ENCODE assay signal across 25 cellular contexts in the genomic region with DNA sequence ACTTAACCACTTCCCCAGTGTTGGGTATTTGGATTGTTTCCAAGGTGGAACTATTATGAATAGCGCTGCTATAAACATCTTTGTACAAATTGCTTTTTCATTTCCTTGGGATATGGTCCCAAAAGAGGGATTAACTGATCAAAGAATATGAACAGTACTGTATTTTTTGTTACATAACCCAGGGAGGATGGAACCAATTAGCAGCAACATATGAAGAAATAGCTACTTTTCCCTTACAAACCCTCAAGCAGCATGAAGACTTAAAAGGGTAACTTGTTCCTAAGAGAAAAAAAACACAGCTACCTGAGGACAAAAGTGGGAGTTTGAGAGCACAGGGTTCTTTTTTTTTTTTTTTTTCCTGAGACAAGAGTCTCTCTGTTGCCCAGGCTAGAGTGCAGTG. TPM values are rescaled to one million over a fixed set of nuclear protein-coding genes. Genes with fewer than 3 reads are reported as not detected.
A peak's percentile ranks its signal among the peaks of the same experiment; 100 is the strongest.
DNase-seq lines count a peak whose midpoint lies in the region; FAIRE-seq and TF ChIP-seq lines count a peak whose summit lies in the region.
"Had no signal": no experiment of that assay in that cellular context is flagged by ENCODE, and none has a peak within 500 bp of the region (broad histone marks: within the 10 kb centered on the region; RNA-seq: fewer than 3 reads in every experiment).

No MANE protein-coding gene starts in this region.

- no peak for TF ChIP-seq EP300 in H1 (IDR thresholded peaks at IDR 0.05; ENCODE audit: borderline replicate concordance in 1 of 2, low read depth in 2 of 2, low read length in 2 of 2)

- DNase-seq in AG10803 (ENCODE audit: low read depth) (peak; percentile 12), Kasumi-1 (lab: John Stamatoyannopoulos, UW) (peak; percentile 22 to 36), H1 (ENCODE audit: low read depth in 1 of 2, low spot score in 2 of 2) (no peak), fibroblast of peridontal ligament (ENCODE audit: extremely low read depth) (peak; percentile 13), GDM1 (lab: John Stamatoyannopoulos, UW) (no peak), nucleus accumbens (lab: John Stamatoyannopoulos, UW) (no peak), NCI-H446 (lab: John Stamatoyannopoulos, UW) (no peak)
- DNase-seq: BE2C; C1 segment of cervical spinal cord; CD4-positive, alpha-beta memory T cell; CD4-positive, CD25-positive, alpha-beta regulatory T cell; CD8-positive, alpha-beta memory T cell; DMS79 treated with DMSO at 0.1 percent for 48 hours had no signal

- H2BK20ac ChIP-seq in H1 (ENCODE audit: low read length), result no peak overlapping the region

- no peak for TF ChIP-seq POLR2A in H1 (IDR thresholded peaks at IDR 0.05; ENCODE audit: control extremely low read depth in 1 of 2, low read depth in 2 of 2, low read length in 2 of 2)

- H2BK15ac ChIP-seq in H1 (ENCODE audit: low read length), result no peak overlapping the region

- peaks cover 0 to 6% (median 3%) of the 10 kb centered on the region in 4 experiments; a peak in 4 of 7 replicates for H3K4me1 ChIP-seq in H1 (replicated peaks in 1 of 4; ENCODE audit: control insufficient read depth in 3 of 4, insufficient read depth in 4 of 4, low read length in 3 of 4)

- H3K4me2 ChIP-seq in H1 (ENCODE audit: insufficient read depth in 1 of 2, low read depth in 2 of 2, low read length in 2 of 2), result no peak overlapping the region
- H3K4me2 ChIP-seq: A549, BLaER1 had no signal

- H2BK5ac ChIP-seq in H1 (ENCODE audit: low read depth, low read length), result no peak overlapping the region

- H3K14ac ChIP-seq in H1 (ENCODE audit: insufficient read length), result no peak overlapping the region

- H3K4me3 ChIP-seq in AG10803 (ENCODE audit: low read length) (no peak overlapping the region), H1 (ENCODE audit: extremely low read depth in 1 of 4, insufficient read depth in 2 of 4, low read depth in 3 of 4, low read length in 4 of 4) (no peak overlapping the region)
- H3K4me3 ChIP-seq: A549, BLaER1, GM12878 had no signal

- no peak overlapping the region for H4K8ac ChIP-seq in H1 (ENCODE audit: extremely low read depth, insufficient read depth, low read length)

- H4K20me1 ChIP-seq in H1 (replicated peaks in 1 of 2; ENCODE audit: control insufficient read depth in 1 of 2, insufficient read depth in 2 of 2, low read length in 2 of 2), result peaks cover 3 to 8% of the 10 kb centered on the region in 2 experiments

- H3K4ac ChIP-seq in H1 (replicated peaks; ENCODE audit: insufficient read length, low read depth, low read length), result no peak overlapping the region

- H3K23ac ChIP-seq in H1 (ENCODE audit: insufficient read length), result no peak overlapping the region

- CTCF ChIA-PET in H1 (lab: Charles Lee; ENCODE audit: partially characterized antibody), result interaction anchor here (1.0 to 5.1 kb wide), 4 partner anchors 22 to 68 kb away, joined by 3 to 36 read pairs (median 3); no protein-coding TSS in a partner anchor

- TF ChIP-seq RAD21 in H1 (IDR thresholded peaks at IDR 0.05 in 1 of 2, conservative IDR thresholded peaks at IDR 0.05 in 1 of 2; ENCODE audit: low read depth in 2 of 2, low read length in 2 of 2), result no peak

- H3K9me3 ChIP-seq in H1 (ENCODE audit: insufficient read depth in 2 of 2, low read depth in 1 of 2, low read length in 1 of 2), result no peaks in the 10 kb centered on the region
- H3K9me3 ChIP-seq: A549, BE2C, BLaER1, Caco-2 had no signal

- H3K36me3 ChIP-seq in H1 (ENCODE audit: control insufficient read depth in 2 of 4, insufficient read depth in 4 of 4, low read length in 3 of 4), result no peaks in the 10 kb centered on the region
- H3K36me3 ChIP-seq: BE2C, BLaER1 had no signal

- H2BK120ac ChIP-seq in H1 (replicated peaks; ENCODE audit: low read depth, low read length), result no peak overlapping the region

- no peak overlapping the region for H4K91ac ChIP-seq in H1 (replicated peaks; ENCODE audit: insufficient read length, low read length)

- no peak overlapping the region for H3K9ac ChIP-seq in H1 (replicated peaks in 1 of 4; ENCODE audit: extremely low read depth in 1 of 4, low read depth in 3 of 4, low read length in 3 of 4)
- H3K9ac ChIP-seq: BLaER1 had no signal

- no peaks in the 10 kb centered on the region for H3K79me2 ChIP-seq in H1 (ENCODE audit: control insufficient read depth in 1 of 2, insufficient read depth in 2 of 2, low read length in 2 of 2)

- H3K56ac ChIP-seq in H1 (replicated peaks; ENCODE audit: insufficient read length, low read depth, low read length), result no peak overlapping the region

- H3K27me3 ChIP-seq in H1 (replicated peaks in 1 of 4; ENCODE audit: control insufficient read depth in 3 of 4, extremely low read depth in 1 of 4, insufficient read depth in 3 of 4, low read length in 3 of 4), result peaks cover 45 to 56% (median 52%) of the 10 kb centered on the region in 4 experiments
- H3K27me3 ChIP-seq: BE2C had no signal

- no peak for FAIRE-seq in H1 (lab: Jason Lieb, UNC)
- FAIRE-seq: A549, D721Med, G401.6, GM12878, GM12892, GM18507 had no signal

- no peak overlapping the region for H4K5ac ChIP-seq in H1 (ENCODE audit: insufficient read length, low read depth, low read length)

- no peak overlapping the region for H2AFZ ChIP-seq in H1 (ENCODE audit: low read length)

- no peak overlapping the region for H2AK5ac ChIP-seq in H1 (ENCODE audit: low read depth, low read length)

- H2BK12ac ChIP-seq in H1 (ENCODE audit: low read depth, low read length), result no peak overlapping the region

- H3K27ac ChIP-seq in H1 (ENCODE audit: low read depth, low read length), result no peak overlapping the region
- H3K27ac ChIP-seq: 22Rv1, A549, BLaER1 had no signal

- H3K18ac ChIP-seq in H1 (ENCODE audit: extremely low read depth, low read length), result no peak overlapping the region

- TF ChIP-seq CTCF in AG10803 (conservative IDR thresholded peaks at IDR 0.05; ENCODE audit: low read length) (no peak), H1 (IDR thresholded peaks at IDR 0.05; ENCODE audit: control extremely low read depth in 1 of 3, insufficient read depth in 1 of 3, low read depth in 1 of 3, low read length in 3 of 3) (no peak)

- H3K79me1 ChIP-seq in H1 (ENCODE audit: low read depth, low read length), result no peaks in the 10 kb centered on the region

- WGBS in H1 (ENCODE audit: extremely low coverage in 1 of 2, insufficient coverage in 1 of 2, insufficient read length in 1 of 2, insufficient replicate concordance in 2 of 2, low coverage in 1 of 2, low lambda C conversion rate in 2 of 2, missing lambda C conversion rate in 1 of 2), 2 experiments, result 79% methylated on average over 1 of the region's 1 CpG; no CpG with 5 or more reads in 1 of the 2 experiments

- H3K23me2 ChIP-seq in H1 (ENCODE audit: low read depth, low read length), result no peaks in the 10 kb centered on the region; the same call in 1 of the 2 replicates

- POLR2A ChIA-PET in H1 (lab: Charles Lee; ENCODE audit: partially characterized antibody), result no interaction called here

TF ChIP-seq in H1, 55 proteins besides CTCF, POLR2A, EP300 and RAD21:
- TF ChIP-seq RBBP5 (IDR thresholded peaks at IDR 0.05; ENCODE audit: borderline replicate concordance, low read depth, low read length), result no peak
- TF ChIP-seq EZH2 (IDR thresholded peaks at IDR 0.05; ENCODE audit: low read depth, low read length, severe bottlenecking), result peak; percentile 22
TF ChIP-seq in H1: peak in this region for 1.

RNA-seq across cellular contexts. Expression of a gene that starts 13.1 kb away (rescaled TPM):
- not detected in 2 replicates for total RNA-seq in H1 (2021; fragmentation: NEBNext Ultra II Directional; extraction: Animal tissue kit (Norgen Biotek cat#: 25700))
- polyA plus RNA-seq in H1 (2011; rRNA removed), result not detected in 2 replicates
- polyA plus RNA-seq in H1 (2011; cell fraction: cytosol; rRNA removed), result not detected
- polyA plus RNA-seq in H1 (2011; cell fraction: nucleus; rRNA removed), result not detected
- not detected in 4 replicates for polyA plus RNA-seq in H1 (2012, experiment 1 of 2)
- polyA plus RNA-seq in H1 (2012, experiment 2 of 2), result not detected
- polyA plus RNA-seq in H1 (2013, experiment 1 of 2), result not detected
- not detected for polyA plus RNA-seq in H1 (2013, experiment 2 of 2)
- polyA minus RNA-seq in H1 (2011; rRNA and poly(A)+ RNA removed), result not detected in 2 replicates
- polyA minus RNA-seq in H1 (2011; cell fraction: cytosol; rRNA and poly(A)+ RNA removed), result not detected
- not detected for polyA minus RNA-seq in H1 (2011; cell fraction: nucleus; rRNA and poly(A)+ RNA removed)
- total RNA-seq: A172; Calu3; CD4-positive, alpha-beta memory T cell; CD4-positive, CD25-positive, alpha-beta regulatory T cell; CD8-positive, alpha-beta memory T cell; GM12878 had no signal
- polyA plus RNA-seq: CD14-positive monocyte; CD4-positive, alpha-beta memory T cell; CD4-positive, CD25-positive, alpha-beta regulatory T cell; CD8-positive, alpha-beta memory T cell; GM12878 had no signal

RNA-seq across cellular contexts. Expression of a gene that starts 56.2 kb away (rescaled TPM):
- total RNA-seq in H1 (2021; fragmentation: NEBNext Ultra II Directional; extraction: Animal tissue kit (Norgen Biotek cat#: 25700)), result 0.84 and 1.9 TPM in 2 replicates
- polyA plus RNA-seq in H1 (2011; rRNA removed), result 0.65 and 1.1 TPM in 2 replicates
- 0.97 TPM for polyA plus RNA-seq in H1 (2011; cell fraction: cytosol; rRNA removed)
- polyA plus RNA-seq in H1 (2011; cell fraction: nucleus; rRNA removed), result 2.2 TPM
- polyA plus RNA-seq in H1 (2012, experiment 1 of 2), result 0.84 to 1.2 TPM (median 1.1 TPM) in 4 replicates
- 0.28 TPM for polyA plus RNA-seq in H1 (2012, experiment 2 of 2)
- polyA plus RNA-seq in H1 (2013, experiment 1 of 2), result 1.0 TPM
- polyA plus RNA-seq in H1 (2013, experiment 2 of 2), result 1.1 TPM
- 0.76 and 1.0 TPM in 2 replicates for polyA minus RNA-seq in H1 (2011; rRNA and poly(A)+ RNA removed)
- polyA minus RNA-seq in H1 (2011; cell fraction: cytosol; rRNA and poly(A)+ RNA removed), result 0.81 TPM
- 3.6 TPM for polyA minus RNA-seq in H1 (2011; cell fraction: nucleus; rRNA and poly(A)+ RNA removed)
- total RNA-seq: CD4-positive, alpha-beta memory T cell; CD4-positive, CD25-positive, alpha-beta regulatory T cell had no signal
- polyA plus RNA-seq: CD4-positive, alpha-beta memory T cell; CD8-positive, alpha-beta memory T cell had no signal

Comparison
In these comparisons a context has a peak if more than half of its experiments do, and no peak if none do; other contexts are left out.
1. DNase-seq: peak in AG10803 (single experiment), Kasumi-1 (2 of 2) and fibroblast of peridontal ligament (single experiment); none in H1 (0 of 2), GDM1 (single experiment), nucleus accumbens (0 of 56) and NCI-H446 (0 of 2).